8 cellular contexts compared by ENCODE assay signal in the genomic region with DNA sequence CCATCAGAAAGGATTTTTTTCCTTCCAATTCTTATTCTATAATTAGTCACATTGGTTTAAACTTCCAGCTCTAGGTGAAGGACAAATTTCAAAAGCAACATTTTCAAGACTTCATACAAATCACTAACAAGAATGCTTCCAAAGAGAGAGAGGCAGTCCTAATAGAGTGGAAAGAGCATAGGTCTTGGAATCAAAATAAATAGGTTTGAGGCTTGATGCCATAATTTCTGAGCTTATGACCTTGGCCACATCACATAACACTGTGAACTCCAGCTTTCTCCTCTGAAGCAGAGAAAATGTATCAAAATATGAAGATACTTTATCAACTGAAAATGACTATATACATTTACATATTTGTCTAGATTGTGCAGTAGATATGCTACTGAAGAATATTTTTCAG.
"Had no signal": no experiment of that assay in that cellular context is flagged by ENCODE, and none has a peak within 500 bp of the region (broad histone marks: within the 10 kb centered on the region; RNA-seq: fewer than 3 reads in every experiment).

No MANE protein-coding gene starts in this region.

- H3K4me3 Mint-ChIP-seq: IgD-negative memory B cell had no signal

- H3K9ac ChIP-seq: KMS-11 had no signal

- H3K27ac ChIP-seq: HL-60, KMS-11 had no signal

- H3K4me2 ChIP-seq: KMS-11 had no signal

- H3K36me3 Mint-ChIP-seq: IgD-negative memory B cell had no signal

- FAIRE-seq: HTR-8/SVneo, K562 had no signal

- H3K27me3 Mint-ChIP-seq: IgD-negative memory B cell had no signal

- H3K27ac Mint-ChIP-seq: IgD-negative memory B cell had no signal

- DNase-seq: IMR-90, KBM-7, KG1 had no signal

- H3K4me1 Mint-ChIP-seq: IgD-negative memory B cell had no signal

- H3K4me3 ChIP-seq: K562 had no signal

- ATAC-seq: K562 had no signal
